Comparison of ENCODE assay signal across 8 cellular contexts in the genomic region with DNA sequence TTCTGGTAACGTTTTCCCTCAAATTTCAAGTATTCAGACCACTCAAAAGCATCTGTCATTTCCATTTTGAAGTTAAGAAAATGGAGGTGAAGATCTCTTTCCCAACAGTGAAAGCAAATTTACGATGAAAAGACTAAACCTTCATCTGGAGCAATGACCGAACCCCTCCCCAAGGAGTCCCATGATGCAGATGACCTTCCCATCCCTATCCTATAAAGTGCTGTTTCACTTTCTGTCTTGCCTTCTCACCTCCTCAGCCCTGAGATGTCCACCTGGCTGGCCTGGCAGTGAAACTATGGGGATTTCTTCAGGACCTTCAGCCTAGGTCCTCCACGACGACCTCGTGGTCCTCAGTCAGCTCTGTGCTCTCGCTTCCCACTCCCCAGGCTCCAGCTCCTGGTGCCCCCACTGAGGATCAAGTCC. TPM values are rescaled to one million over a fixed set of nuclear protein-coding genes. Genes with fewer than 3 reads are reported as not detected.
A peak's percentile ranks its signal among the peaks of the same experiment; 100 is the strongest.
DNase-seq lines count a peak whose midpoint lies in the region; ATAC-seq and TF ChIP-seq lines count a peak whose summit lies in the region.

No MANE protein-coding gene starts in this region.

- H3K4me3 ChIP-seq in SJCRH30 (peak overlapping the region; percentile 97), fibroblast of villous mesenchyme (ENCODE audit: low read depth, low read length) (peak overlapping the region; percentile 92), skin epidermis (peak overlapping the region in 3 of 7 experiments; percentile 87 to 98 (median 91))

- no peaks in the 10 kb centered on the region for H3K36me3 ChIP-seq in SJCRH30

- H3K9me3 ChIP-seq in SJCRH30 (replicated peaks), result no peaks in the 10 kb centered on the region

- TF ChIP-seq CTCF in fibroblast of villous mesenchyme (IDR thresholded peaks at IDR 0.05; ENCODE audit: insufficient read depth, low read depth, low read length), result no peak

- DNase-seq in SJCRH30 (no peak), fibroblast of villous mesenchyme (ENCODE audit: low read depth) (peak; percentile 37)

- H3K27ac ChIP-seq in SJCRH30 (no peak overlapping the region), skin epidermis (peak overlapping the region in 17 of 21 experiments; percentile 90 to 100 (median 98))

- no peaks in the 10 kb centered on the region for H3K27me3 ChIP-seq in SJCRH30

- H3K4me1 ChIP-seq in SJCRH30, result no peaks in the 10 kb centered on the region

- ATAC-seq in GM21723 (IDR thresholded peaks at IDR 0.05; ENCODE audit: unreplicated experiment) (peak; percentile 0), GM19467 (IDR thresholded peaks at IDR 0.05; ENCODE audit: unreplicated experiment) (no peak), HG02610 (IDR thresholded peaks at IDR 0.05; ENCODE audit: unreplicated experiment) (no peak), HG03175 (IDR thresholded peaks at IDR 0.05; ENCODE audit: unreplicated experiment) (no peak), GM18519 (IDR thresholded peaks at IDR 0.05; ENCODE audit: low FRiP score, unreplicated experiment) (no peak)

RNA-seq across cellular contexts. Expression of a gene that starts 0.9 kb away (rescaled TPM):
- 21.3 and 22.4 TPM in 2 replicates for total RNA-seq in SJCRH30 (2014; rRNA removed; shearing (Covaris generic))
- 34.5 and 38.4 TPM in 2 replicates for total RNA-seq in fibroblast of villous mesenchyme
